Comparison of ENCODE assay signal across 8 cellular contexts in the genomic region with DNA sequence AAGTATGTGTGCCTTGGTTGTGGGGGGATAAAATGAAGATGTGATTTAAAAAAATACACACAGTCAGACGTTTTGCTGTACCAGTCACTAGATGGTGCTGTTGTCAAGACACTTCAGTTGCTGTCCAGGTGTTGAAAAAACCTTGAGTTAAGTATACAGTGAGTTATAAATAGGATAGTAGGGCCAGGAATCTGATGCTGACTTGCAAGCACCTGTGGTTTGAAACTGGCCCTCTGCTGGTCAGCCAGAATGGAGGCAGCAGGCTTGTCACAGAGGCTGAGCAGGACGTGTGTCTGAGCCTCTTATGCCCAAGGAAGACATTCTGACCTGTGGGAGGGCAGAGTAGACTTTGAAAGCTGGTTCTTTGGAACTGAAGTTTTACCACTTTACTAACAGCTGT. TPM values are rescaled to one million over a fixed set of nuclear protein-coding genes. Genes with fewer than 3 reads are reported as not detected.
A peak's percentile ranks its signal among the peaks of the same experiment; 100 is the strongest.
DNase-seq lines count a peak whose midpoint lies in the region; ATAC-seq and TF ChIP-seq lines count a peak whose summit lies in the region.

No MANE protein-coding gene starts in this region.

- TF ChIP-seq CTCF in activated B cell treated with CpG ODN at 0.5 μM for 24 hours (IDR thresholded peaks at IDR 0.05) (no peak), fibroblast of pulmonary artery (IDR thresholded peaks at IDR 0.05; ENCODE audit: low read length, missing control alignments) (peak; percentile 70), parathyroid adenoma (IDR thresholded peaks at IDR 0.05) (peak; percentile 46)

- POLR2A ChIA-PET in activated B cell treated with CpG ODN at 0.5 μM for 24 hours (lab: Charles Lee): no interaction called here

- H3K36me3 ChIP-seq in HAP-1 (replicated peaks): peaks cover 51% of the 10 kb centered on the region
- H3K36me3 ChIP-seq in parathyroid adenoma (ENCODE audit: control insufficient read depth, insufficient read depth, low read length): no peaks in the 10 kb centered on the region

- H3K4me1 ChIP-seq in HAP-1: no peaks in the 10 kb centered on the region
- no peaks in the 10 kb centered on the region for H3K4me1 ChIP-seq in parathyroid adenoma

- H3K4me2 ChIP-seq in parathyroid adenoma (ENCODE audit: low read length): no peak overlapping the region

- H3K4me3 Mint-ChIP-seq in activated B cell treated with CpG ODN at 0.5 μM for 24 hours: no peak overlapping the region

- no peak overlapping the region for H2AFZ ChIP-seq in parathyroid adenoma

- in situ Hi-C loops in HAP-1 (cut with MboI; ENCODE audit: low sequenced_read_pairs): no loop called here

- H3K27me3 Mint-ChIP-seq in activated B cell treated with CpG ODN at 0.5 μM for 24 hours: no peaks in the 10 kb centered on the region

- CTCF ChIA-PET in activated B cell treated with CpG ODN at 0.5 μM for 24 hours (lab: Charles Lee): interaction anchor here (0.8 to 1.8 kb wide), 4 partner anchors 51 to 1112 kb away, joined by 3 to 4 read pairs (median 4); partner anchors contain the start of gene CMTR1

- H3K9me3 ChIP-seq in HAP-1 (no peaks in the 10 kb centered on the region), parathyroid adenoma (ENCODE audit: control insufficient read depth, low read length) (no peaks in the 10 kb centered on the region)

- H3K9me3 Mint-ChIP-seq in activated B cell treated with CpG ODN at 0.5 μM for 24 hours: no peaks in the 10 kb centered on the region

- peaks cover 22% of the 10 kb centered on the region for H3K4me1 Mint-ChIP-seq in activated B cell treated with CpG ODN at 0.5 μM for 24 hours

- H3K4me3 ChIP-seq in HAP-1 (no peak overlapping the region), fibroblast of pulmonary artery (replicated peaks; ENCODE audit: low read depth, low read length) (no peak overlapping the region), parathyroid adenoma (ENCODE audit: low read depth, low read length) (no peak overlapping the region)

- H3K27ac ChIP-seq in parathyroid adenoma: no peak overlapping the region

- H3K36me3 Mint-ChIP-seq in activated B cell treated with CpG ODN at 0.5 μM for 24 hours (ENCODE audit: low read depth): peaks cover 49% of the 10 kb centered on the region

- intact Hi-C loops in activated B cell treated with CpG ODN at 0.5 μM for 24 hours (cut with micrococcal nuclease): loop anchor here (1.0 to 2.0 kb wide), 3 partner anchors 185 to 1113 kb away; no protein-coding TSS in a partner anchor

- H3K27ac Mint-ChIP-seq in activated B cell treated with CpG ODN at 0.5 μM for 24 hours: no peak overlapping the region

- peak; percentile 30 for DNase-seq in DMS153 treated with DMSO at 0.1 percent for 48 hours (lab: John Stamatoyannopoulos, UW; ENCODE audit: unreplicated experiment)
- peak; percentile 33 to 52 for DNase-seq in HAP-1 (ENCODE audit: low spot score in 2 of 2)
- peak; percentile 84 for DNase-seq in NCI-H2196 (lab: John Stamatoyannopoulos, UW; ENCODE audit: unreplicated experiment)
- DNase-seq in activated B cell treated with CpG ODN at 0.5 μM for 24 hours: no peak
- peak; percentile 71 for DNase-seq in fibroblast of pulmonary artery (ENCODE audit: low read depth)
- DNase-seq in activated CD4-positive, CD25-positive, alpha-beta regulatory T cell (lab: John Stamatoyannopoulos, UW): no peak

- no peaks in the 10 kb centered on the region for H3K27me3 ChIP-seq in HAP-1 (ENCODE audit: low read depth)
- no peaks in the 10 kb centered on the region for H3K27me3 ChIP-seq in parathyroid adenoma (ENCODE audit: control insufficient read depth, insufficient read depth, low read length)

- H3K79me2 ChIP-seq in parathyroid adenoma: no peaks in the 10 kb centered on the region

- peak; percentile 31 for ATAC-seq in activated B cell treated with CpG ODN at 0.5 μM for 24 hours (ENCODE audit: low read depth)
- no peak for ATAC-seq in GM18520 (IDR thresholded peaks at IDR 0.05; ENCODE audit: unreplicated experiment)

- H3K9ac ChIP-seq in parathyroid adenoma: no peak overlapping the region

RNA-seq across cellular contexts. Expression of gene RNF8, which starts 27.8 kb away (rescaled TPM):
- 18.7 and 18.8 TPM in 2 replicates for total RNA-seq in activated B cell treated with CpG ODN at 0.5 μM for 24 hours

RNA-seq across cellular contexts. Expression of gene CMTR1, which starts 51.4 kb away (rescaled TPM):
- 59.0 and 65.7 TPM in 2 replicates for total RNA-seq in activated B cell treated with CpG ODN at 0.5 μM for 24 hours

Comparison
In these comparisons a context has a peak if more than half of its experiments do, and no peak if none do; other contexts are left out.
1. DNase-seq: peak in DMS153 treated with DMSO at 0.1 percent for 48 hours (single experiment), HAP-1 (2 of 2), NCI-H2196 (single experiment) and fibroblast of pulmonary artery (single experiment); none in activated B cell treated with CpG ODN at 0.5 μM for 24 hours (single experiment) and activated CD4-positive, CD25-positive, alpha-beta regulatory T cell (0 of 4).